In genomic region chr4:88158360-88159136, GRCh38 we compare ENCODE assay signal across 8 cellular contexts. TPM values are rescaled to one million over a fixed set of nuclear protein-coding genes. Genes with fewer than 3 reads are reported as not detected.
DNase-seq lines count a peak whose midpoint lies in the region; ATAC-seq and TF ChIP-seq lines count a peak whose summit lies in the region.

Gene ABCG2, minus strand, starts transcription at chr4:88158639. Its CDS starts 18,644 bp downstream, at chr4:88139995.

- no peaks in the 10 kb centered on the region; the same call in 2 of the 3 replicates for H3K9me3 Mint-ChIP-seq in GM23338
- no peaks in the 10 kb centered on the region for H3K9me3 Mint-ChIP-seq in type B pancreatic cell

- peak within 1 kb of the TSS; percentile 78 for H3K4me3 Mint-ChIP-seq in GM23338
- H3K4me3 Mint-ChIP-seq in type B pancreatic cell: peak within 1 kb of the TSS; percentile 88

- peak; percentile 8 for DNase-seq in GDM1 (lab: John Stamatoyannopoulos, UW)
- peak; percentile 85 for DNase-seq in GM23338 (ENCODE audit: low spot score)
- peak; percentile 0 for DNase-seq in NCI-H128 (lab: John Stamatoyannopoulos, UW; ENCODE audit: unreplicated experiment)
- peak; percentile 1 for DNase-seq in activated T-helper 1 cell treated with Interleukin-2 at 50 U/mL for 16 hours (ENCODE audit: low read depth)
- peak; percentile 41 to 73 for DNase-seq in foreskin fibroblast
- peak; percentile 70 for DNase-seq in type B pancreatic cell (ENCODE audit: extremely low spot score, unreplicated experiment)
- DNase-seq in OCI-M2 (lab: John Stamatoyannopoulos, UW; ENCODE audit: unreplicated experiment): no peak

- H3K27ac Mint-ChIP-seq in GM23338 (no peak within 1 kb of the TSS), type B pancreatic cell (peak within 1 kb of the TSS; percentile 86)

- no peaks in the 10 kb centered on the region for H3K9me3 ChIP-seq in neuron (ENCODE audit: low read length)

- peaks cover 13% of the 10 kb centered on the region for H3K27me3 Mint-ChIP-seq in GM23338 (ENCODE audit: insufficient read depth, low read depth, poor library complexity)
- H3K27me3 Mint-ChIP-seq in type B pancreatic cell: peaks cover 21% of the 10 kb centered on the region

- H3K4me1 ChIP-seq in GM23338 (ENCODE audit: insufficient read depth): peaks cover 29% of the 10 kb centered on the region
- peaks cover 20% of the 10 kb centered on the region for H3K4me1 ChIP-seq in neuron (ENCODE audit: insufficient read depth, low read length)

- TF ChIP-seq CTCF in GM23338 (conservative IDR thresholded peaks at IDR 0.05; ENCODE audit: low read depth in 2 of 2) (no peak), foreskin fibroblast (IDR thresholded peaks at IDR 0.05; ENCODE audit: low read depth, low read length) (no peak), type B pancreatic cell (conservative IDR thresholded peaks at IDR 0.05) (no peak)

- H3K4me3 ChIP-seq in GM23338 (peak within 1 kb of the TSS; percentile 69), foreskin fibroblast (ENCODE audit: low read depth in 1 of 2, low read length in 2 of 2) (peak within 1 kb of the TSS; percentile 62 to 65), neuron (ENCODE audit: low read length) (peak within 1 kb of the TSS; percentile 51)

- no peaks in the 10 kb centered on the region for H3K36me3 ChIP-seq in GM23338 (ENCODE audit: insufficient read depth)
- no peaks in the 10 kb centered on the region for H3K36me3 ChIP-seq in neuron (ENCODE audit: insufficient read depth, low read length)

- H2AFZ ChIP-seq in GM23338 (peak within 1 kb of the TSS; percentile 98), neuron (ENCODE audit: low read depth, low read length) (peak within 1 kb of the TSS; percentile 86)

- peak; percentile 88 for ATAC-seq in GM23338

- no peaks in the 10 kb centered on the region for H3K36me3 Mint-ChIP-seq in GM23338 (ENCODE audit: low read depth)
- H3K36me3 Mint-ChIP-seq in type B pancreatic cell: no peaks in the 10 kb centered on the region

- H3K4me1 Mint-ChIP-seq in GM23338 (peaks cover 27% of the 10 kb centered on the region), type B pancreatic cell (ENCODE audit: unreplicated experiment) (peaks cover 22% of the 10 kb centered on the region)

- no peaks in the 10 kb centered on the region for H3K9me2 ChIP-seq in GM23338 (ENCODE audit: insufficient read depth)

- H3K4me2 ChIP-seq in GM23338: peak within 1 kb of the TSS; percentile 93

- no peaks in the 10 kb centered on the region for H4K20me1 ChIP-seq in GM23338 (replicated peaks; ENCODE audit: insufficient read depth)

- peaks cover 24% of the 10 kb centered on the region for H3K27me3 ChIP-seq in GM23338 (ENCODE audit: insufficient read depth)
- H3K27me3 ChIP-seq in neuron (ENCODE audit: insufficient read depth, low read length): peaks cover 25% of the 10 kb centered on the region

- peaks cover 6% of the 10 kb centered on the region; the same call in 1 of the 2 replicates for H3F3A ChIP-seq in GM23338 (replicated peaks; ENCODE audit: low read depth)

- H3K27ac ChIP-seq in GM23338 (ENCODE audit: low read depth): no peak within 1 kb of the TSS

- no peaks in the 10 kb centered on the region for H3K79me2 ChIP-seq in GM23338 (replicated peaks; ENCODE audit: insufficient read depth)

TF ChIP-seq in GM23338, 12 proteins besides CTCF, POLR2A, EP300 and RAD21:
- TF ChIP-seq POLR2AphosphoS5 (IDR thresholded peaks at IDR 0.05; ENCODE audit: low read depth) (peak; percentile 15), EZH2phosphoT487 (IDR thresholded peaks at IDR 0.05; ENCODE audit: unreplicated experiment) (no peak)

RNA-seq across cellular contexts. Expression of gene ABCG2, which starts in this region (rescaled TPM):
- total RNA-seq in GM23338 (2014; rRNA removed; shearing (Covaris generic)): 6.1 and 10.6 TPM in 2 replicates
- 1.5 and 2.2 TPM in 2 replicates for polyA plus RNA-seq in GM23338 (2016; fragmentation: Nextera tagmentation; extraction: Ambion mirVana)
- 21.5 and 77.7 TPM in 2 replicates for total RNA-seq in type B pancreatic cell (ENCODE audit: low replicate concordance)
